Comparison of ENCODE assay signal across 1 cellular context in genomic region chr17:44218344-44219125, GRCh38.
A peak's percentile ranks its signal among the peaks of the same experiment; 100 is the strongest.
TF ChIP-seq lines count a peak whose summit lies in the region.

No MANE protein-coding gene starts in this region.

TF ChIP-seq in HepG2, 621 proteins besides CTCF, POLR2A, EP300 and RAD21 (continued from another document and continues in another):
- TF ChIP-seq ELF4 (CRISPR knock-in tag; IDR thresholded peaks at IDR 0.05; ENCODE audit: borderline replicate concordance) (no peak), ZBTB49 (CRISPR knock-in tag; IDR thresholded peaks at IDR 0.05; ENCODE audit: borderline replicate concordance) (no peak), HMGA1 (CRISPR knock-in tag; conservative IDR thresholded peaks at IDR 0.05) (no peak), ZNF251 (CRISPR knock-in tag; IDR thresholded peaks at IDR 0.05) (no peak), ZNF891 (CRISPR knock-in tag; IDR thresholded peaks at IDR 0.05) (no peak), GLMP (CRISPR knock-in tag; IDR thresholded peaks at IDR 0.05; ENCODE audit: borderline replicate concordance) (no peak), ZBTB10 (CRISPR knock-in tag; IDR thresholded peaks at IDR 0.05; ENCODE audit: borderline replicate concordance) (no peak), ZNF136 (CRISPR knock-in tag; IDR thresholded peaks at IDR 0.05; ENCODE audit: low read depth) (no peak), YEATS4 (CRISPR knock-in tag; IDR thresholded peaks at IDR 0.05; ENCODE audit: borderline replicate concordance) (no peak), JUN (CRISPR knock-in tag; IDR thresholded peaks at IDR 0.05) (no peak), DPF2 (CRISPR knock-in tag; IDR thresholded peaks at IDR 0.05; ENCODE audit: borderline replicate concordance, low read depth) (no peak), ZNF496 (CRISPR knock-in tag; IDR thresholded peaks at IDR 0.05; ENCODE audit: insufficient replicate concordance) (no peak), ZNF816 (CRISPR knock-in tag; IDR thresholded peaks at IDR 0.05; ENCODE audit: borderline replicate concordance) (no peak; the same call in 1 of the 2 replicates), ETV5 (CRISPR knock-in tag; IDR thresholded peaks at IDR 0.05; ENCODE audit: borderline replicate concordance) (no peak; the same call in 1 of the 2 replicates), ZNF337 (CRISPR knock-in tag; IDR thresholded peaks at IDR 0.05; ENCODE audit: borderline replicate concordance, low read depth) (peak; percentile 36; the same call in 1 of the 2 replicates), GRHL1 (CRISPR knock-in tag; conservative IDR thresholded peaks at IDR 0.05) (no peak), CAMTA2 (CRISPR knock-in tag; IDR thresholded peaks at IDR 0.05; ENCODE audit: borderline replicate concordance) (0 out of 2 replicates have a peak, but pooled peaks have one; percentile 7), ATM (IDR thresholded peaks at IDR 0.05; ENCODE audit: borderline replicate concordance) (no peak), RORA (CRISPR knock-in tag; IDR thresholded peaks at IDR 0.05) (no peak), TMF1 (CRISPR knock-in tag; IDR thresholded peaks at IDR 0.05; ENCODE audit: low read depth) (peak; percentile 18; the same call in 1 of the 2 replicates), PBX3 (CRISPR knock-in tag; IDR thresholded peaks at IDR 0.05; ENCODE audit: borderline replicate concordance) (no peak), TBX2 (CRISPR knock-in tag; IDR thresholded peaks at IDR 0.05; ENCODE audit: borderline replicate concordance) (0 out of 2 replicates have a peak, but pooled peaks have one; percentile 19), ZNF367 (CRISPR knock-in tag; IDR thresholded peaks at IDR 0.05; ENCODE audit: borderline replicate concordance) (no peak), ZNF230 (CRISPR knock-in tag; IDR thresholded peaks at IDR 0.05) (no peak), ZNF720 (CRISPR knock-in tag; IDR thresholded peaks at IDR 0.05) (no peak), ZHX1 (CRISPR knock-in tag; IDR thresholded peaks at IDR 0.05; ENCODE audit: low read depth) (no peak), ZC3H13 (CRISPR knock-in tag; IDR thresholded peaks at IDR 0.05) (peak; percentile 76; the same call in 1 of the 2 replicates), CHCHD3 (CRISPR knock-in tag; IDR thresholded peaks at IDR 0.05) (0 out of 2 replicates have a peak, but pooled peaks have one; percentile 49), TAF1 (CRISPR knock-in tag; IDR thresholded peaks at IDR 0.05) (no peak; the same call in 1 of the 2 replicates), ZNF530 (CRISPR knock-in tag; IDR thresholded peaks at IDR 0.05; ENCODE audit: low read depth) (no peak), ARHGAP35 (CRISPR knock-in tag; IDR thresholded peaks at IDR 0.05; ENCODE audit: borderline replicate concordance) (no peak), BRCA1 (CRISPR knock-in tag; IDR thresholded peaks at IDR 0.05) (no peak), ZNF382 (CRISPR knock-in tag; IDR thresholded peaks at IDR 0.05; ENCODE audit: borderline replicate concordance) (no peak), TOE1 (CRISPR knock-in tag; IDR thresholded peaks at IDR 0.05) (no peak), RNF2 (conservative IDR thresholded peaks at IDR 0.05; ENCODE audit: low read depth) (no peak), ZNF879 (CRISPR knock-in tag; IDR thresholded peaks at IDR 0.05) (no peak), ZMYM4 (CRISPR knock-in tag; IDR thresholded peaks at IDR 0.05) (peak; percentile 37), HOXA3 (CRISPR knock-in tag; IDR thresholded peaks at IDR 0.05) (0 out of 2 replicates have a peak, but pooled peaks have one; percentile 58), ZNF331 (CRISPR knock-in tag; IDR thresholded peaks at IDR 0.05) (0 out of 2 replicates have a peak, but pooled peaks have one; percentile 12), NPAS2 (CRISPR knock-in tag; IDR thresholded peaks at IDR 0.05; ENCODE audit: borderline replicate concordance) (no peak), ZNF570 (CRISPR knock-in tag; IDR thresholded peaks at IDR 0.05; ENCODE audit: borderline replicate concordance) (no peak), ZNF775 (CRISPR knock-in tag; IDR thresholded peaks at IDR 0.05; ENCODE audit: borderline replicate concordance) (0 out of 2 replicates have a peak, but pooled peaks have one; percentile 68), SP140L (CRISPR knock-in tag; IDR thresholded peaks at IDR 0.05; ENCODE audit: borderline replicate concordance) (no peak), ZNF24 (IDR thresholded peaks at IDR 0.05) (no peak), DNMT1 (CRISPR knock-in tag; IDR thresholded peaks at IDR 0.05) (0 out of 2 replicates have a peak, but pooled peaks have one; percentile 63), AHDC1 (CRISPR knock-in tag; IDR thresholded peaks at IDR 0.05; ENCODE audit: borderline replicate concordance) (no peak), ATF4 (CRISPR knock-in tag; IDR thresholded peaks at IDR 0.05) (no peak), GABPB1 (CRISPR knock-in tag; IDR thresholded peaks at IDR 0.05) (peak; percentile 73), ZNF616 (CRISPR knock-in tag; IDR thresholded peaks at IDR 0.05; ENCODE audit: low read depth) (no peak), PCBP1 (IDR thresholded peaks at IDR 0.05; ENCODE audit: borderline replicate concordance, low read depth, low read length) (no peak)
